ENCODE assay signal across 13 cellular contexts in genomic region chr3:57130426-57131209, GRCh38. TPM values are rescaled to one million over a fixed set of nuclear protein-coding genes. Genes with fewer than 3 reads are reported as not detected.
DNase-seq lines count a peak whose midpoint lies in the region; ATAC-seq and TF ChIP-seq lines count a peak whose summit lies in the region.
"Had no signal": no experiment of that assay in that cellular context is flagged by ENCODE, and none has a peak within 500 bp of the region (broad histone marks: within the 10 kb centered on the region; RNA-seq: fewer than 3 reads in every experiment).

No MANE protein-coding gene starts in this region.

- intact Hi-C loops in ovary (cut with DNase I), result no loop called here

- peak overlapping the region; percentile 39 for H3K4me2 ChIP-seq in H9 (ENCODE audit: insufficient read depth, insufficient read length, low read length)

- peaks cover 66 to 74% of the 10 kb centered on the region in 2 experiments for H3K4me1 Mint-ChIP-seq in H9
- H3K4me1 Mint-ChIP-seq in effector memory CD8-positive, alpha-beta T cell (ENCODE audit: low read depth in 2 of 2), result peaks cover 6 to 9% of the 10 kb centered on the region in 2 donors

- H3K4me3 ChIP-seq in ovary, result no peak overlapping the region
- H3K4me3 ChIP-seq: SJSA1, stomach had no signal

- no peaks in the 10 kb centered on the region for H4K20me1 ChIP-seq in H9 (ENCODE audit: control insufficient read depth, insufficient read depth, insufficient read length)

- no peak overlapping the region for H2BK20ac ChIP-seq in H9 (ENCODE audit: low read depth, low read length, poor library complexity, severe bottlenecking)

- peaks cover 15% of the 10 kb centered on the region for H3K27me3 Mint-ChIP-seq in H9 (ENCODE audit: low read depth)
- peaks cover 0 to 29% of the 10 kb centered on the region in 2 donors for H3K27me3 Mint-ChIP-seq in effector memory CD8-positive, alpha-beta T cell

- peak overlapping the region; percentile 30 for H4K5ac ChIP-seq in H9 (ENCODE audit: insufficient read length, low read depth, low read length)

- TF ChIP-seq POLR2A in ovary (IDR thresholded peaks at IDR 0.05), result no peak

- peak overlapping the region; percentile 87 for H2BK120ac ChIP-seq in H9 (ENCODE audit: low read depth, low read length, poor library complexity, severe bottlenecking)

- peak overlapping the region; percentile 33 for H3K9ac ChIP-seq in H9 (ENCODE audit: extremely low read depth, insufficient read length, low read length)

- H3K23ac ChIP-seq in H9 (ENCODE audit: insufficient read length, low read depth, low read length), result no peak overlapping the region

- peaks cover 16% of the 10 kb centered on the region; the same call in 1 of the 2 replicates for H3K79me2 ChIP-seq in H9 (ENCODE audit: insufficient read depth, low read length)

- TF ChIP-seq CTCF in H9 (conservative IDR thresholded peaks at IDR 0.05) (no peak), ovary (IDR thresholded peaks at IDR 0.05) (no peak)

- no peak overlapping the region for H3T11ph ChIP-seq in H9 (ENCODE audit: low read length)

- H3K56ac ChIP-seq in H9 (ENCODE audit: insufficient read length, low read depth, low read length), result no peak overlapping the region

- TF ChIP-seq EP300 in ovary (IDR thresholded peaks at IDR 0.05), result no peak

- H3K4me1 ChIP-seq in H9 (ENCODE audit: insufficient read depth, low read length) (peaks cover 48% of the 10 kb centered on the region), ovary (ENCODE audit: insufficient read depth) (peaks cover 10% of the 10 kb centered on the region)

- H3K27me3 ChIP-seq in H9 (ENCODE audit: insufficient read depth, low read length) (peaks cover 4% of the 10 kb centered on the region; the same call in 1 of the 2 replicates), ovary (no peaks in the 10 kb centered on the region)
- H3K27me3 ChIP-seq: SJSA1, stomach had no signal

- H4K91ac ChIP-seq in H9 (ENCODE audit: insufficient read length, low read depth, low read length), result peak overlapping the region; percentile 36

- H3K9me3 Mint-ChIP-seq in H9, result no peaks in the 10 kb centered on the region
- no peaks in the 10 kb centered on the region for H3K9me3 Mint-ChIP-seq in effector memory CD8-positive, alpha-beta T cell

- peak overlapping the region; percentile 45 to 74 for H3K4me3 Mint-ChIP-seq in H9
- H3K4me3 Mint-ChIP-seq in effector memory CD8-positive, alpha-beta T cell, result peak overlapping the region in 1 of 2 donors; percentile 31

- H2BK5ac ChIP-seq in H9 (ENCODE audit: insufficient read length, low read length), result peak overlapping the region; percentile 23

- peak overlapping the region; percentile 90 to 100 (median 98) for H3K27ac Mint-ChIP-seq in H9
- H3K27ac Mint-ChIP-seq in effector memory CD8-positive, alpha-beta T cell, result peak overlapping the region; percentile 35 to 79

- no peaks in the 10 kb centered on the region for H3K9me3 ChIP-seq in H9 (ENCODE audit: control insufficient read depth, low read depth, low read length)
- H3K9me3 ChIP-seq in ovary, result no peaks in the 10 kb centered on the region
- H3K9me3 ChIP-seq: SJSA1, stomach had no signal

- peak overlapping the region; percentile 78 for H3K18ac ChIP-seq in H9 (ENCODE audit: insufficient read length, low read depth, low read length)

- H3K36me3 ChIP-seq in ovary, result no peaks in the 10 kb centered on the region
- H3K36me3 ChIP-seq: SJSA1, stomach had no signal

- no peaks in the 10 kb centered on the region for H3K23me2 ChIP-seq in H9 (ENCODE audit: insufficient read length, low read depth, low read length, poor library complexity, severe bottlenecking)

- no peak overlapping the region for H2AK5ac ChIP-seq in H9 (ENCODE audit: insufficient read length, low read length)

- WGBS in H9 (ENCODE audit: extremely low coverage, insufficient read length, low lambda C conversion rate), result no CpG with 5 or more reads among the region's 14 CpGs
- WGBS in ovary, 3 donors, result 60 to 67% (median 60%) methylated on average over 14 of the region's 14 CpGs

- H2BK12ac ChIP-seq in H9 (ENCODE audit: insufficient read length, low read depth, low read length), result no peak overlapping the region

- H3K79me1 ChIP-seq in H9 (ENCODE audit: insufficient read depth, low read depth, low read length, poor library complexity, severe bottlenecking), result no peaks in the 10 kb centered on the region

- H3K4ac ChIP-seq in H9 (ENCODE audit: low read depth, low read length), result no peak overlapping the region; the same call in 1 of the 2 replicates

- H4K8ac ChIP-seq in H9 (replicated peaks; ENCODE audit: insufficient read length, low read depth, low read length), result no peak overlapping the region

- H2BK15ac ChIP-seq in H9 (ENCODE audit: low read depth, low read length), result no peak overlapping the region

- no peak overlapping the region for H2AFZ ChIP-seq in H9 (ENCODE audit: low read length)

- peak overlapping the region; percentile 59; the same call in 1 of the 2 replicates for H3K14ac ChIP-seq in H9 (ENCODE audit: insufficient read depth, low read length)

- H3K27ac ChIP-seq in H9 (ENCODE audit: insufficient read length, low read depth, low read length) (peak overlapping the region; percentile 91), ovary (peak overlapping the region in 1 of 2 donors; percentile 17)
- H3K27ac ChIP-seq: SJSA1 had no signal

- peak; percentile 24 for ATAC-seq in effector memory CD8-positive, alpha-beta T cell (replicated peaks)
- ATAC-seq in HG03354 (IDR thresholded peaks at IDR 0.05; ENCODE audit: poor library complexity, severe bottlenecking, unreplicated experiment), result no peak
- ATAC-seq in GM19328 (IDR thresholded peaks at IDR 0.05; ENCODE audit: unreplicated experiment), result no peak
- no peak for ATAC-seq in HG02571 (IDR thresholded peaks at IDR 0.05; ENCODE audit: unreplicated experiment)

- peaks cover 0 to 12% (median 2%) of the 10 kb centered on the region in 3 experiments; a peak in 3 of 7 replicates for H3K36me3 Mint-ChIP-seq in H9 (ENCODE audit: insufficient read depth in 1 of 3, low read depth in 3 of 3)
- no peaks in the 10 kb centered on the region for H3K36me3 Mint-ChIP-seq in effector memory CD8-positive, alpha-beta T cell (ENCODE audit: insufficient read depth)

- DNase-seq in H9 (peak; percentile 100), NCI-H345 treated with DMSO at 0.1 percent for 48 hours (lab: John Stamatoyannopoulos, UW; ENCODE audit: unreplicated experiment) (peak; percentile 11), ovary (peak in 3 of 5 donors; percentile 43 to 55 (median 46)), glomerular visceral epithelial cell (ENCODE audit: extremely low spot score) (no peak)
- DNase-seq in effector memory CD8-positive, alpha-beta T cell, result no peak
- DNase-seq: activated CD8-positive, alpha-beta memory T cell treated with anti-CD3 and anti-CD28 coated beads for 24 hours; GOT3; NCI-H1105; stomach had no signal

RNA-seq across cellular contexts. Expression of gene IL17RD, which starts 34.5 kb away (rescaled TPM):
- 29.3 and 31.7 TPM in 2 replicates for total RNA-seq in H9 (2021)
- total RNA-seq in ovary, result 10 to 100 TPM; 14.4 to 35.8 (median 27.0) TPM
- polyA plus RNA-seq in ovary, result 10 to 100 TPM; 10.7 to 21.0 TPM
- total RNA-seq: SJSA1 had no signal

Comparison
In these comparisons a context has a peak if more than half of its experiments do, and no peak if none do; other contexts are left out.
1. DNase-seq: peak in H9 (single experiment), NCI-H345 treated with DMSO at 0.1 percent for 48 hours (single experiment) and ovary (3 of 5); none in effector memory CD8-positive, alpha-beta T cell (0 of 3) and glomerular visceral epithelial cell (single experiment).